Comparison of ENCODE assay signal across 27 cellular contexts in the genomic region with DNA sequence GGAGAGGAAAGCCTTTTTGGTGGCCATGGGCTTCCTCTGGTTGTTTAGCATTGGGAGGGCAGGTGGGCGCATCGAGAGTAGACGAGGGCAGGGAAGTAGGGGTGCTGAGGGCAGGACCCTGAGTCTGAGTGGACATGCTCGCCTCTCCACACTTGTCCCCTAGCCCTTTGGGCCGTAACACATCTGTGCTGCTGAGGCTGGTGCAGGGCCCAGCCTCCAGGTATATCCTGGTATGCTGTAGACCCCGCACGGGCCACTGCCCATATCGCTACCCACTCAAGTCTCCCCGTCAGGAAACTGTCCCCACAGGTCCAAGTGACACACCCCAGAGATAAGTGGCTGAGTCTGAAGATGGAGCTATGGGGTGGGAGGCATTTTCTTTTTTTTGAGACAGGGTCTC. TPM values are rescaled to one million over a fixed set of nuclear protein-coding genes. Genes with fewer than 3 reads are reported as not detected.
DNase-seq lines count a peak whose midpoint lies in the region; ATAC-seq, FAIRE-seq and TF ChIP-seq lines count a peak whose summit lies in the region.
"Had no signal": no experiment of that assay in that cellular context is flagged by ENCODE, and none has a peak within 500 bp of the region (broad histone marks: within the 10 kb centered on the region; RNA-seq: fewer than 3 reads in every experiment).

No MANE protein-coding gene starts in this region.

- ATAC-seq in GM12878 = no peak
- ATAC-seq: gastroesophageal sphincter had no signal

- DNase-seq in OCI-LY7 (ENCODE audit: low spot score) (no peak), GM12878 (ENCODE audit: low read depth, low spot score) (no peak), osteoblast (ENCODE audit: insufficient read length, low spot score, missing footprints) (peak; percentile 39), NCI-H1092 treated with DMSO at 0.1 percent for 48 hours (lab: John Stamatoyannopoulos, UW) (no peak), mesenchymal stem cell (no peak), breast epithelium (ENCODE audit: low spot score in 2 of 2) (no peak), NCI-H526 treated with DMSO at 0.1 percent for 48 hours (lab: John Stamatoyannopoulos, UW) (no peak)
- DNase-seq: activated CD4-positive, alpha-beta T cell treated with anti-CD3 and anti-CD28 coated beads, Interleukin-2, amount 10 ng/mL, durations not matched to agents 24 days and 14 days; activated CD8-positive, alpha-beta memory T cell treated with anti-CD3 and anti-CD28 coated beads, Interleukin-2, amount 50 U/mL, for 4 hours; CD4-positive, alpha-beta memory T cell; dorsolateral prefrontal cortex; EL; GM23248; mesendoderm; NCI-H1048; NCI-H187; NCI-H2171 treated with DMSO at 0.1 percent for 48 hours; NCI-H524 treated with DMSO at 0.1 percent for 48 hours; nucleus accumbens; stimulated activated CD4-positive, alpha-beta T cell treated with anti-CD3 and anti-CD28 coated beads, Interleukin-15, amount 100 ng/mL, for 24 hours; WERI-Rb-1 had no signal

- H3K9me3 ChIP-seq in DOHH2 (ENCODE audit: control insufficient read depth, insufficient read depth, low read length) (no peaks in the 10 kb centered on the region), OCI-LY7 (ENCODE audit: low read length) (no peaks in the 10 kb centered on the region), GM12878 (replicated peaks; ENCODE audit: control insufficient read depth, insufficient read depth, low read length) (no peaks in the 10 kb centered on the region), osteoblast (ENCODE audit: low read depth, low read length) (no peaks in the 10 kb centered on the region), mesenchymal stem cell (ENCODE audit: control insufficient read depth, low read length) (no peaks in the 10 kb centered on the region), breast epithelium (no peaks in the 10 kb centered on the region)
- H3K9me3 ChIP-seq: gastroesophageal sphincter had no signal

- no peak for TF ChIP-seq CTCF in DOHH2 (IDR thresholded peaks at IDR 0.05; ENCODE audit: low read depth, low read length, poor library complexity, severe bottlenecking)
- no peak for TF ChIP-seq CTCF in OCI-LY7 (conservative IDR thresholded peaks at IDR 0.05; ENCODE audit: low read length)
- no peak for TF ChIP-seq CTCF in GM12878 (IDR thresholded peaks at IDR 0.05 in 2 of 3, conservative IDR thresholded peaks at IDR 0.05 in 1 of 3; ENCODE audit: control insufficient read depth in 2 of 3, extremely low read depth in 1 of 3, insufficient read depth in 1 of 3, low read depth in 3 of 3, low read length in 3 of 3)
- TF ChIP-seq CTCF in osteoblast (IDR thresholded peaks at IDR 0.05; ENCODE audit: extremely low read depth, low read depth, low read length) = no peak
- no peak for TF ChIP-seq CTCF in breast epithelium (IDR thresholded peaks at IDR 0.05)

- H3K4ac ChIP-seq in mesenchymal stem cell (ENCODE audit: low read depth in 1 of 2, low read length in 2 of 2) = no peak overlapping the region

- H3K79me2 ChIP-seq in DOHH2 (ENCODE audit: control insufficient read depth, low read length) = no peaks in the 10 kb centered on the region
- no peaks in the 10 kb centered on the region for H3K79me2 ChIP-seq in OCI-LY7 (ENCODE audit: insufficient read depth, low read depth, low read length)
- no peaks in the 10 kb centered on the region for H3K79me2 ChIP-seq in GM12878 (ENCODE audit: control insufficient read depth, insufficient read depth, low read length)
- H3K79me2 ChIP-seq in osteoblast (ENCODE audit: insufficient read depth, low read length) = no peaks in the 10 kb centered on the region
- H3K79me2 ChIP-seq: hepatocyte had no signal

- intact Hi-C loops in OCI-LY7 (cut with micrococcal nuclease; ENCODE audit: unreplicated experiment) (no loop called here), GM12878 (cut with micrococcal nuclease; ENCODE audit: unreplicated experiment) (loop anchor here (1.0 kb wide), 1 partner anchor 1514 kb away; no protein-coding TSS in a partner anchor), breast epithelium (cut with DNase I; ENCODE audit: low total_unique reads) (no loop called here)

- POLR2A ChIA-PET in OCI-LY7 (lab: Charles Lee) (interaction anchor here (0.6 to 0.7 kb wide), 2 partner anchors 9 to 256 kb away, joined by 3 read pairs; no protein-coding TSS in a partner anchor), GM12878 (lab: Charles Lee) (no interaction called here)

- H2AFZ ChIP-seq in OCI-LY7 (ENCODE audit: low read length) (no peak overlapping the region), GM12878 (ENCODE audit: control insufficient read depth, low read depth, low read length) (no peak overlapping the region), osteoblast (ENCODE audit: low read length) (no peak overlapping the region), mesenchymal stem cell (ENCODE audit: low read depth, low read length) (no peak overlapping the region)
- H2AFZ ChIP-seq: GM23248, hepatocyte had no signal

- 81% methylated on average over 9 of the region's 9 CpGs for WGBS in GM12878 (ENCODE audit: insufficient coverage, insufficient replicate concordance, low lambda C conversion rate, missing lambda C conversion rate)
- 78% methylated on average over 5 of the region's 9 CpGs for WGBS in mesenchymal stem cell

- no peak overlapping the region for H2BK12ac ChIP-seq in mesenchymal stem cell (ENCODE audit: low read length in 2 of 2)

- H2BK5ac ChIP-seq in mesenchymal stem cell (ENCODE audit: low read depth, low read length, poor library complexity, severe bottlenecking) = no peak overlapping the region

- H4K8ac ChIP-seq in mesenchymal stem cell (ENCODE audit: low read length) = no peak overlapping the region

- FAIRE-seq in GM12878 (lab: Jason Lieb, UNC) = no peak
- FAIRE-seq: endothelial cell of umbilical vein had no signal

- no peaks in the 10 kb centered on the region for H3F3A ChIP-seq in DOHH2 (ENCODE audit: control insufficient read depth, insufficient read depth)

- RAD21 ChIA-PET in GM12878 (lab: Charles Lee; ENCODE audit: unreplicated experiment) = interaction anchor here (1.0 to 1.2 kb wide), 2 partner anchors 174 to 1514 kb away, joined by 4 read pairs; no protein-coding TSS in a partner anchor

- SMC1A ChIA-PET in GM12878 (lab: Charles Lee; ENCODE audit: uncharacterized antibody, unreplicated experiment) = no interaction called here

- H2BK15ac ChIP-seq in mesenchymal stem cell (ENCODE audit: low read depth, poor library complexity, severe bottlenecking) = no peak overlapping the region

- CTCF ChIA-PET in OCI-LY7 (lab: Charles Lee; ENCODE audit: unreplicated experiment) = no interaction called here
- CTCF ChIA-PET in GM12878 (lab: Yijun Ruan, JAX) = interaction anchor here (0.6 to 1.5 kb wide), 4 partner anchors 19 to 977 kb away, joined by 3 to 5 read pairs (median 4); partner anchors contain the start of gene SMPD4

- H2AK5ac ChIP-seq in mesenchymal stem cell (ENCODE audit: low read length, severe bottlenecking) = no peak overlapping the region

- H3K23ac ChIP-seq in mesenchymal stem cell (ENCODE audit: low read length in 2 of 2) = no peak overlapping the region

- H3K18ac ChIP-seq in mesenchymal stem cell (ENCODE audit: low read depth in 1 of 2, low read length in 2 of 2) = no peak overlapping the region

- in situ Hi-C loops in GM12878 (cut with MboI) = loop anchor here (5.0 to 10.0 kb wide), 2 partner anchors 179 to 1516 kb away; no protein-coding TSS in a partner anchor

- no peak for TF ChIP-seq RAD21 in GM12878 (IDR thresholded peaks at IDR 0.05; ENCODE audit: insufficient read depth, low read depth, low read length)

- H2BK120ac ChIP-seq in mesenchymal stem cell (ENCODE audit: low read depth, low read length) = no peak overlapping the region

- H3K9me2 ChIP-seq in DOHH2 (replicated peaks; ENCODE audit: control insufficient read depth, low read length) (no peaks in the 10 kb centered on the region), OCI-LY7 (ENCODE audit: insufficient read depth, low read length) (no peaks in the 10 kb centered on the region)

- no TSS peak for BruUV-seq in OCI-LY7 (replicated peaks; lab: Mats Ljungman, UMichigan)
- BruUV-seq in GM12878 (replicated peaks; lab: Mats Ljungman, UMichigan) = no TSS peak

- no peak overlapping the region for H3K4me3 ChIP-seq in DOHH2 (ENCODE audit: low read length)
- no peak overlapping the region for H3K4me3 ChIP-seq in OCI-LY7 (ENCODE audit: low read depth, low read length, poor library complexity, severe bottlenecking)
- no peak overlapping the region for H3K4me3 ChIP-seq in GM12878
- no peak overlapping the region for H3K4me3 ChIP-seq in osteoblast (ENCODE audit: insufficient read depth, low read length)
- H3K4me3 ChIP-seq in mesenchymal stem cell (ENCODE audit: insufficient read depth in 1 of 2, low read depth in 1 of 2, low read length in 2 of 2) = no peak overlapping the region
- no peak overlapping the region for H3K4me3 ChIP-seq in breast epithelium
- H3K4me3 ChIP-seq: dorsolateral prefrontal cortex, gastroesophageal sphincter, GM23248, hepatocyte had no signal

- H3K79me1 ChIP-seq in mesenchymal stem cell (replicated peaks; ENCODE audit: low read length, poor library complexity, severe bottlenecking) = peaks cover 18% of the 10 kb centered on the region

- H3K9ac ChIP-seq in GM12878 (ENCODE audit: control insufficient read depth, insufficient read depth, low read length) (peak overlapping the region; percentile 12; the same call in 1 of the 2 replicates), mesenchymal stem cell (ENCODE audit: low read length) (no peak overlapping the region)
- H3K9ac ChIP-seq: GM23248 had no signal

- H3K4me1 ChIP-seq in DOHH2 (ENCODE audit: control insufficient read depth, low read length) (peaks cover 33% of the 10 kb centered on the region), OCI-LY7 (ENCODE audit: insufficient read depth, low read length, poor library complexity, severe bottlenecking) (peaks cover 15% of the 10 kb centered on the region), GM12878 (ENCODE audit: control insufficient read depth, insufficient read depth, low read length) (peaks cover 18% of the 10 kb centered on the region), osteoblast (ENCODE audit: insufficient read depth, low read length) (no peaks in the 10 kb centered on the region), mesenchymal stem cell (ENCODE audit: control insufficient read depth, insufficient read depth, low read depth, low read length) (peaks cover 14% of the 10 kb centered on the region), breast epithelium (no peaks in the 10 kb centered on the region)

- TF ChIP-seq EP300 in GM12878 (IDR thresholded peaks at IDR 0.05; ENCODE audit: borderline replicate concordance in 1 of 2, control insufficient read depth in 1 of 2, low read depth in 2 of 2, low read length in 2 of 2) = no peak

- H3K14ac ChIP-seq in mesenchymal stem cell (ENCODE audit: low read length in 2 of 2) = no peak overlapping the region

- TF ChIP-seq POLR2A in GM12878 (IDR thresholded peaks at IDR 0.05; ENCODE audit: low read depth, low read length) (no peak), breast epithelium (IDR thresholded peaks at IDR 0.05) (no peak)

- H3K27ac ChIP-seq in DOHH2 (ENCODE audit: low read depth, low read length) = peak overlapping the region; percentile 63
- H3K27ac ChIP-seq in OCI-LY7 (ENCODE audit: low read depth, low read length, poor library complexity, severe bottlenecking) = peak overlapping the region; percentile 35
- H3K27ac ChIP-seq in GM12878 (ENCODE audit: control insufficient read depth, insufficient read depth) = peak overlapping the region; percentile 75
- H3K27ac ChIP-seq in osteoblast (ENCODE audit: low read depth, low read length) = no peak overlapping the region
- no peak overlapping the region for H3K27ac ChIP-seq in mesenchymal stem cell (ENCODE audit: low read length, poor library complexity, severe bottlenecking)
- H3K27ac ChIP-seq in breast epithelium = no peak overlapping the region
- H3K27ac ChIP-seq: dorsolateral prefrontal cortex, gastroesophageal sphincter, GM23248, hepatocyte, WERI-Rb-1 had no signal

- peak overlapping the region; percentile 28 for H3K4me2 ChIP-seq in DOHH2 (ENCODE audit: low read length)
- no peak overlapping the region for H3K4me2 ChIP-seq in OCI-LY7 (ENCODE audit: low read length)
- H3K4me2 ChIP-seq in GM12878 (ENCODE audit: control insufficient read depth, insufficient read depth) = 0 out of 2 replicates have a peak overlapping the region, but pooled peaks have one; percentile 9
- no peak overlapping the region for H3K4me2 ChIP-seq in osteoblast (ENCODE audit: insufficient read depth, low read length)
- H3K4me2 ChIP-seq in mesenchymal stem cell (ENCODE audit: low read length, poor library complexity, severe bottlenecking) = no peak overlapping the region
- H3K4me2 ChIP-seq: hepatocyte had no signal

- H3K27me3 ChIP-seq in DOHH2 (ENCODE audit: control insufficient read depth, low read length) (no peaks in the 10 kb centered on the region), GM12878 (replicated peaks in 1 of 2; ENCODE audit: control insufficient read depth in 2 of 2, insufficient read depth in 2 of 2, low read length in 1 of 2) (no peaks in the 10 kb centered on the region), osteoblast (ENCODE audit: insufficient read depth, low read length) (no peaks in the 10 kb centered on the region), mesenchymal stem cell (ENCODE audit: control insufficient read depth in 1 of 2, insufficient read depth in 1 of 2, low read length in 2 of 2) (no peaks in the 10 kb centered on the region), breast epithelium (no peaks in the 10 kb centered on the region)
- H3K27me3 ChIP-seq: dorsolateral prefrontal cortex, gastroesophageal sphincter, hepatocyte had no signal

- H3K36me3 ChIP-seq in DOHH2 (ENCODE audit: control insufficient read depth, low read length) (peaks cover 32% of the 10 kb centered on the region), OCI-LY7 (ENCODE audit: insufficient read depth, low read length) (peaks cover 34% of the 10 kb centered on the region), GM12878 (ENCODE audit: control insufficient read depth in 2 of 2, insufficient read depth in 2 of 2, low read length in 1 of 2) (peaks cover 0 to 15% of the 10 kb centered on the region in 2 experiments; a peak in 2 of 4 replicates), osteoblast (ENCODE audit: insufficient read depth, low read length) (peaks cover 4% of the 10 kb centered on the region), mesenchymal stem cell (ENCODE audit: control insufficient read depth in 1 of 2, insufficient read depth in 2 of 2, low read depth in 1 of 2, low read length in 2 of 2) (peaks cover 20 to 83% of the 10 kb centered on the region in 2 experiments), breast epithelium (no peaks in the 10 kb centered on the region)

- H4K20me1 ChIP-seq in DOHH2 (ENCODE audit: control insufficient read depth, insufficient read depth, low read depth, low read length) (no peaks in the 10 kb centered on the region), OCI-LY7 (ENCODE audit: insufficient read depth, low read length) (no peaks in the 10 kb centered on the region), GM12878 (ENCODE audit: control insufficient read depth, insufficient read depth) (no peaks in the 10 kb centered on the region), osteoblast (ENCODE audit: insufficient read depth, low read length) (no peaks in the 10 kb centered on the region)

- H4K91ac ChIP-seq in mesenchymal stem cell (ENCODE audit: low read length) = no peak overlapping the region

RNA-seq across cellular contexts. Expression of gene CCDC74B, which starts 13.7 kb away (rescaled TPM):
- total RNA-seq in OCI-LY7 (2014; rRNA removed; shearing (Covaris generic)) = 2.4 and 2.6 TPM in 2 replicates
- total RNA-seq in OCI-LY7 (2022) = 2.6 and 4.2 TPM in 2 replicates
- 6.1 and 10.3 TPM in 2 replicates for total RNA-seq in GM12878 (2013; cell fraction: nucleolus; rRNA removed)
- total RNA-seq in GM12878 (2014; rRNA removed) = 15.3 and 17.9 TPM in 2 replicates
- total RNA-seq in GM12878 (2014; rRNA removed; fragmentation: Illumina TruSeq; extraction: Trizol) = 6.1 and 7.2 TPM in 2 replicates
- total RNA-seq in GM12878 (2021) = 14.4 and 15.3 TPM in 2 replicates
- polyA plus RNA-seq in GM12878 (2011; ENCODE audit: low read depth) = 2.8 TPM
- polyA plus RNA-seq in GM12878 (2011; rRNA removed) = 8.9 and 10.7 TPM in 2 replicates
- 13.9 and 21.5 TPM in 2 replicates for polyA plus RNA-seq in GM12878 (2011; cell fraction: cytosol; rRNA removed)
- polyA plus RNA-seq in GM12878 (2011; cell fraction: nucleus; rRNA removed) = 98.8 and 108 TPM in 2 replicates
- 6.3 and 7.4 TPM in 2 replicates for polyA plus RNA-seq in GM12878 (2012)
- polyA plus RNA-seq in GM12878 (2014; fragmentation: Illumina TruSeq; extraction: Trizol) = 2.2 and 6.5 TPM in 2 replicates
- polyA plus RNA-seq in GM12878 (2014; fragmentation: Nextera tagmentation; extraction: Ambion mirVana) = 1 to 10 TPM in 1 of 2 experiments, under 1 TPM in 1; 0.52 to 2.9 TPM
- polyA plus RNA-seq in GM12878 (2014; rRNA removed) = 21.2 and 26.2 TPM in 2 replicates
- polyA plus RNA-seq in GM12878 (2016; fragmentation: Nextera tagmentation; extraction: Ambion mirVana) = 10 to 100 TPM in 1 of 2 experiments, 1 to 10 TPM in 1; 8.8 to 11.3 TPM
- 2.9 and 8.8 TPM in 2 replicates for polyA minus RNA-seq in GM12878 (2011; rRNA and poly(A)+ RNA removed)
- polyA minus RNA-seq in GM12878 (2011; cell fraction: cytosol; rRNA and poly(A)+ RNA removed) = 1.9 and 2.4 TPM in 2 replicates
- 9.1 and 10.7 TPM in 2 replicates for polyA minus RNA-seq in GM12878 (2011; cell fraction: nucleus; rRNA and poly(A)+ RNA removed)
- total RNA-seq in osteoblast = 5.4 and 10.9 TPM in 2 replicates
- polyA plus RNA-seq in mesenchymal stem cell (2013, experiment 1 of 2) = 1.3 TPM
- 1.7 TPM for polyA plus RNA-seq in mesenchymal stem cell (2013, experiment 2 of 2)
- total RNA-seq in breast epithelium = 10 to 100 TPM in 1 of 3 donors, 1 to 10 TPM in 2; 2.7 to 16.1 (median 9.5) TPM
- polyA plus RNA-seq: CD4-positive, alpha-beta memory T cell had no signal

RNA-seq across cellular contexts. Expression of gene SMPD4, which starts 22.8 kb away (rescaled TPM):
- 52.0 and 61.9 TPM in 2 replicates for total RNA-seq in OCI-LY7 (2014; rRNA removed; shearing (Covaris generic))
- 93.8 and 95.1 TPM in 2 replicates for total RNA-seq in OCI-LY7 (2022)
- total RNA-seq in GM12878 (2013; cell fraction: nucleolus; rRNA removed) = 50.9 and 62.7 TPM in 2 replicates
- 36.1 and 45.9 TPM in 2 replicates for total RNA-seq in GM12878 (2014; rRNA removed)
- 23.7 and 27.1 TPM in 2 replicates for total RNA-seq in GM12878 (2014; rRNA removed; fragmentation: Illumina TruSeq; extraction: Trizol)
- 78.2 and 79.5 TPM in 2 replicates for total RNA-seq in GM12878 (2021)
- 24.0 TPM for polyA plus RNA-seq in GM12878 (2011; ENCODE audit: low read depth)
- polyA plus RNA-seq in GM12878 (2011; rRNA removed) = 13.7 and 26.0 TPM in 2 replicates
- 40.3 and 41.5 TPM in 2 replicates for polyA plus RNA-seq in GM12878 (2011; cell fraction: cytosol; rRNA removed)
- polyA plus RNA-seq in GM12878 (2011; cell fraction: nucleus; rRNA removed) = 206 and 236 TPM in 2 replicates
- polyA plus RNA-seq in GM12878 (2012) = 45.1 and 45.4 TPM in 2 replicates
- polyA plus RNA-seq in GM12878 (2014; fragmentation: Illumina TruSeq; extraction: Trizol) = 23.4 and 45.4 TPM in 2 replicates
- 10 to 100 TPM in 1 of 2 experiments, 1 to 10 TPM in 1; 5.0 to 10.4 TPM for polyA plus RNA-seq in GM12878 (2014; fragmentation: Nextera tagmentation; extraction: Ambion mirVana)
- 60.4 and 62.8 TPM in 2 replicates for polyA plus RNA-seq in GM12878 (2014; rRNA removed)
- 10 to 100 TPM; 79.0 to 82.0 TPM for polyA plus RNA-seq in GM12878 (2016; fragmentation: Nextera tagmentation; extraction: Ambion mirVana)
- polyA minus RNA-seq in GM12878 (2011; rRNA and poly(A)+ RNA removed) = 30.1 and 47.9 TPM in 2 replicates
- 31.5 and 33.1 TPM in 2 replicates for polyA minus RNA-seq in GM12878 (2011; cell fraction: cytosol; rRNA and poly(A)+ RNA removed)
- polyA minus RNA-seq in GM12878 (2011; cell fraction: nucleus; rRNA and poly(A)+ RNA removed) = 49.7 and 96.1 TPM in 2 replicates
- total RNA-seq in osteoblast = 18.3 and 24.2 TPM in 2 replicates
- 28.8 TPM for polyA plus RNA-seq in mesenchymal stem cell (2013, experiment 1 of 2)
- polyA plus RNA-seq in mesenchymal stem cell (2013, experiment 2 of 2) = 28.3 TPM
- total RNA-seq in breast epithelium = 10 to 100 TPM; 28.0 to 50.1 (median 41.3) TPM

RNA-seq across cellular contexts. Expression of gene MZT2B, which starts 23.4 kb away (rescaled TPM):
- 591 and 617 TPM in 2 replicates for total RNA-seq in OCI-LY7 (2014; rRNA removed; shearing (Covaris generic))
- 474 and 494 TPM in 2 replicates for total RNA-seq in OCI-LY7 (2022)
- 32.3 and 32.4 TPM in 2 replicates for total RNA-seq in GM12878 (2013; cell fraction: nucleolus; rRNA removed)
- 321 and 369 TPM in 2 replicates for total RNA-seq in GM12878 (2014; rRNA removed)
- 45.7 and 51.5 TPM in 2 replicates for total RNA-seq in GM12878 (2014; rRNA removed; fragmentation: Illumina TruSeq; extraction: Trizol)
- total RNA-seq in GM12878 (2021) = 399 and 409 TPM in 2 replicates
- 73.9 TPM for polyA plus RNA-seq in GM12878 (2011; ENCODE audit: low read depth)
- 60.4 and 104 TPM in 2 replicates for polyA plus RNA-seq in GM12878 (2011; rRNA removed)
- polyA plus RNA-seq in GM12878 (2011; cell fraction: cytosol; rRNA removed) = 73.9 and 197 TPM in 2 replicates
- 64.2 and 65.3 TPM in 2 replicates for polyA plus RNA-seq in GM12878 (2011; cell fraction: nucleus; rRNA removed)
- 257 and 266 TPM in 2 replicates for polyA plus RNA-seq in GM12878 (2012)
- polyA plus RNA-seq in GM12878 (2014; fragmentation: Illumina TruSeq; extraction: Trizol) = 7.2 TPM in 1 of 2 replicates, not detected in the other
- 10 to 100 TPM in 1 of 2 experiments, 1 to 10 TPM in 1; 6.3 to 20.4 TPM for polyA plus RNA-seq in GM12878 (2014; fragmentation: Nextera tagmentation; extraction: Ambion mirVana)
- 292 and 388 TPM in 2 replicates for polyA plus RNA-seq in GM12878 (2014; rRNA removed)
- polyA plus RNA-seq in GM12878 (2016; fragmentation: Nextera tagmentation; extraction: Ambion mirVana) = 100 to 1,000 TPM; 294 to 320 TPM
- 6.4 and 15.5 TPM in 2 replicates for polyA minus RNA-seq in GM12878 (2011; rRNA and poly(A)+ RNA removed)
- polyA minus RNA-seq in GM12878 (2011; cell fraction: cytosol; rRNA and poly(A)+ RNA removed) = 32.7 and 37.4 TPM in 2 replicates
- polyA minus RNA-seq in GM12878 (2011; cell fraction: nucleus; rRNA and poly(A)+ RNA removed) = 19.1 and 33.1 TPM in 2 replicates
- total RNA-seq in osteoblast = 128 and 129 TPM in 2 replicates
- 309 TPM for polyA plus RNA-seq in mesenchymal stem cell (2013, experiment 1 of 2)
- polyA plus RNA-seq in mesenchymal stem cell (2013, experiment 2 of 2) = 301 TPM
- 10 to 100 TPM; 91.0 to 99.9 (median 97.3) TPM for total RNA-seq in breast epithelium

RNA-seq across cellular contexts. Expression of gene POTEF, which starts 29.6 kb away (rescaled TPM):
- total RNA-seq in OCI-LY7 (2014; rRNA removed; shearing (Covaris generic)) = not detected in 2 replicates
- not detected in 2 replicates for total RNA-seq in OCI-LY7 (2022)
- total RNA-seq in GM12878 (2013; cell fraction: nucleolus; rRNA removed) = not detected in 2 replicates
- 0.11 TPM in 1 of 2 replicates, not detected in the other for total RNA-seq in GM12878 (2014; rRNA removed)
- not detected in 2 replicates for total RNA-seq in GM12878 (2014; rRNA removed; fragmentation: Illumina TruSeq; extraction: Trizol)
- total RNA-seq in GM12878 (2021) = not detected in 2 replicates
- polyA plus RNA-seq in GM12878 (2011; ENCODE audit: low read depth) = not detected
- polyA plus RNA-seq in GM12878 (2011; rRNA removed) = not detected in 2 replicates
- polyA plus RNA-seq in GM12878 (2011; cell fraction: cytosol; rRNA removed) = not detected in 2 replicates
- not detected in 2 replicates for polyA plus RNA-seq in GM12878 (2011; cell fraction: nucleus; rRNA removed)
- not detected in 2 replicates for polyA plus RNA-seq in GM12878 (2012)
- 0.03 TPM in 1 of 2 replicates, not detected in the other for polyA plus RNA-seq in GM12878 (2014; fragmentation: Illumina TruSeq; extraction: Trizol)
- polyA plus RNA-seq in GM12878 (2014; fragmentation: Nextera tagmentation; extraction: Ambion mirVana) = not detected
- polyA plus RNA-seq in GM12878 (2014; rRNA removed) = 0.05 TPM in 1 of 2 replicates, not detected in the other
- polyA plus RNA-seq in GM12878 (2016; fragmentation: Nextera tagmentation; extraction: Ambion mirVana) = not detected
- not detected in 2 replicates for polyA minus RNA-seq in GM12878 (2011; rRNA and poly(A)+ RNA removed)
- not detected in 2 replicates for polyA minus RNA-seq in GM12878 (2011; cell fraction: cytosol; rRNA and poly(A)+ RNA removed)
- not detected in 2 replicates for polyA minus RNA-seq in GM12878 (2011; cell fraction: nucleus; rRNA and poly(A)+ RNA removed)
- 0.29 TPM in 1 of 2 replicates, not detected in the other for total RNA-seq in osteoblast
- 0.11 TPM for polyA plus RNA-seq in mesenchymal stem cell (2013, experiment 1 of 2)
- polyA plus RNA-seq in mesenchymal stem cell (2013, experiment 2 of 2) = 0.10 TPM
- 1 to 10 TPM in 2 of 3 donors, not detected in 1; 3.3 to 4.2 TPM for total RNA-seq in breast epithelium
- total RNA-seq: activated CD4-positive, alpha-beta T cell treated with anti-CD3 and anti-CD28 coated beads, Interleukin-2, amount 10 ng/mL, durations not matched to agents 24 days and 14 days; CD4-positive, alpha-beta memory T cell; endothelial cell of umbilical vein; fibroblast of lung; gastroesophageal sphincter; GM23248 had no signal
- polyA plus RNA-seq: fibroblast of lung, GM23248 had no signal

RNA-seq across cellular contexts. Expression of gene TUBA3E, which starts 39.6 kb away (rescaled TPM):
- total RNA-seq in OCI-LY7 (2014; rRNA removed; shearing (Covaris generic)) = not detected in 2 replicates
- total RNA-seq in OCI-LY7 (2022) = not detected in 2 replicates
- not detected in 2 replicates for total RNA-seq in GM12878 (2013; cell fraction: nucleolus; rRNA removed)
- total RNA-seq in GM12878 (2014; rRNA removed) = not detected in 2 replicates
- not detected in 2 replicates for total RNA-seq in GM12878 (2014; rRNA removed; fragmentation: Illumina TruSeq; extraction: Trizol)
- total RNA-seq in GM12878 (2021) = not detected in 2 replicates
- not detected for polyA plus RNA-seq in GM12878 (2011; ENCODE audit: low read depth)
- polyA plus RNA-seq in GM12878 (2011; rRNA removed) = not detected in 2 replicates
- polyA plus RNA-seq in GM12878 (2011; cell fraction: cytosol; rRNA removed) = not detected in 2 replicates
- not detected in 2 replicates for polyA plus RNA-seq in GM12878 (2011; cell fraction: nucleus; rRNA removed)
- polyA plus RNA-seq in GM12878 (2012) = not detected in 2 replicates
- polyA plus RNA-seq in GM12878 (2014; fragmentation: Illumina TruSeq; extraction: Trizol) = not detected in 2 replicates
- polyA plus RNA-seq in GM12878 (2014; fragmentation: Nextera tagmentation; extraction: Ambion mirVana) = not detected
- polyA plus RNA-seq in GM12878 (2014; rRNA removed) = not detected in 2 replicates
- not detected for polyA plus RNA-seq in GM12878 (2016; fragmentation: Nextera tagmentation; extraction: Ambion mirVana)
- not detected in 2 replicates for polyA minus RNA-seq in GM12878 (2011; rRNA and poly(A)+ RNA removed)
- not detected in 2 replicates for polyA minus RNA-seq in GM12878 (2011; cell fraction: cytosol; rRNA and poly(A)+ RNA removed)
- not detected in 2 replicates for polyA minus RNA-seq in GM12878 (2011; cell fraction: nucleus; rRNA and poly(A)+ RNA removed)
- total RNA-seq in osteoblast = not detected in 2 replicates
- polyA plus RNA-seq in mesenchymal stem cell (2013, experiment 1 of 2) = not detected
- not detected for polyA plus RNA-seq in mesenchymal stem cell (2013, experiment 2 of 2)
- not detected for total RNA-seq in breast epithelium
- total RNA-seq: activated CD4-positive, alpha-beta T cell treated with anti-CD3 and anti-CD28 coated beads, Interleukin-2, amount 10 ng/mL, durations not matched to agents 24 days and 14 days; CD4-positive, alpha-beta memory T cell; endothelial cell of umbilical vein; fibroblast of lung; gastroesophageal sphincter; GM23248; pulmonary artery endothelial cell had no signal
- polyA plus RNA-seq: CD4-positive, alpha-beta memory T cell; endothelial cell of umbilical vein; fibroblast of lung; GM23248 had no signal

Comparison
In these comparisons a context has a peak if more than half of its experiments do, and no peak if none do; other contexts are left out.
1. H3K27ac ChIP-seq: peak in DOHH2 (single experiment), OCI-LY7 (single experiment) and GM12878 (single experiment); none in osteoblast (single experiment), mesenchymal stem cell (single experiment) and breast epithelium (0 of 2).
2. H3K4me2 ChIP-seq: peak in DOHH2 (single experiment) and GM12878 (single experiment); none in OCI-LY7 (single experiment), osteoblast (single experiment) and mesenchymal stem cell (single experiment).